10 cellular contexts compared by ENCODE assay signal in genomic region chr4:42643685-42644084, GRCh38. TPM values are rescaled to one million over a fixed set of nuclear protein-coding genes. Genes with fewer than 3 reads are reported as not detected.
DNase-seq lines count a peak whose midpoint lies in the region; ATAC-seq lines count a peak whose summit lies in the region.
"Had no signal": no experiment of that assay in that cellular context is flagged by ENCODE, and none has a peak within 500 bp of the region (broad histone marks: within the 10 kb centered on the region; RNA-seq: fewer than 3 reads in every experiment).

No MANE protein-coding gene starts in this region.

- H3K27me3 Mint-ChIP-seq in immature natural killer cell (ENCODE audit: low read depth in 3 of 3) = peaks cover 0 to 6% (median 2%) of the 10 kb centered on the region in 3 donors

- peak in 1 of 3 donors; percentile 35 for DNase-seq in immature natural killer cell
- DNase-seq in NOMO-1 treated with dmso at 0.1 percent for 144 hours (lab: John Stamatoyannopoulos, UW; ENCODE audit: unreplicated experiment) = no peak
- no peak for DNase-seq in stimulated activated CD4-positive, alpha-beta T cell treated with anti-CD3 and anti-CD28 coated beads, Interleukin-4, amount 100 ng/mL, for 24 hours
- DNase-seq in activated effector memory CD4-positive, alpha-beta T cell treated with Interleukin-2 at 50 U/mL for 16 hours = no peak
- DNase-seq in NK-92 (lab: John Stamatoyannopoulos, UW; ENCODE audit: unreplicated experiment) = no peak
- DNase-seq: GF-D8, T-helper 2 cell had no signal

- H3K9me3 Mint-ChIP-seq in immature natural killer cell = no peaks in the 10 kb centered on the region

- no peaks in the 10 kb centered on the region for H3K36me3 Mint-ChIP-seq in immature natural killer cell

- peak overlapping the region; percentile 47 to 86 (median 71) for H3K27ac Mint-ChIP-seq in immature natural killer cell

- peaks cover 85 to 100% of the 10 kb centered on the region in 2 donors for H3K4me1 Mint-ChIP-seq in immature natural killer cell

- peak overlapping the region; percentile 5 to 66 (median 63) for H3K4me3 Mint-ChIP-seq in immature natural killer cell

- ATAC-seq in GM18511 (IDR thresholded peaks at IDR 0.05; ENCODE audit: unreplicated experiment) (peak; percentile 64), GM21619 (IDR thresholded peaks at IDR 0.05; ENCODE audit: unreplicated experiment) (peak; percentile 59), HG03457 (IDR thresholded peaks at IDR 0.05; ENCODE audit: unreplicated experiment) (peak; percentile 50)

RNA-seq across cellular contexts. Expression of gene ATP8A1, which starts 13.2 kb away (rescaled TPM):
- polyA plus RNA-seq in immature natural killer cell = 10 to 100 TPM; 15.3 to 23.0 (median 18.1) TPM
